In the genomic region with DNA sequence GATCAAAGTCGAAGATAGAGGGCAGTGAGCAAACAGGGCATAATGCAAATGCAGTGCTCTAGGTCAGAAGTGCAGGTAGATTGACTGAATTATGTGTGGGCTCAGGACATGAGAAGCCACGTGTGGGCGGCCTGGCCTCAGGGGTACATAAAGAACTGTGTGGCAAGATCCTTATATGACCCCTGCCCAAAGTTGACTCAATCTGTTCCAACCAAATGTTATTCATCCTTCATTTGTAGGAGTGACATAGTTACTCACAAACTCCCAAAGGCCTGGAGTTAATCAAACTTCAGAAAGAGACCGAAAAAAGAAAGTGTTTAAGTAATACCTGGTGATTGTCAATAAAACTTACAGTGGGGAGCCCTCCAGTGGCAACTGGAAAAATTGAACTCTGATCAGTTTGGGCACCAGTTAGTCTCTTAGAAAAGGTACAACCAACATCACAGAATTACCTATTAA, we compare ENCODE assay signal across 10 cellular contexts.
DNase-seq lines count a peak whose midpoint lies in the region; ATAC-seq, FAIRE-seq and TF ChIP-seq lines count a peak whose summit lies in the region.
"Had no signal": no experiment of that assay in that cellular context is flagged by ENCODE, and none has a peak within 500 bp of the region (broad histone marks: within the 10 kb centered on the region; RNA-seq: fewer than 3 reads in every experiment).

No MANE protein-coding gene starts in this region.

- intact Hi-C loops in kidney (cut with DNase I) (no loop called here), sigmoid colon (cut with DNase I) (no loop called here)

- WGBS in sigmoid colon, 2 donors, result 74 to 80% methylated on average over 4 of the region's 4 CpGs

- H3K4me3 ChIP-seq in HEK293 (ENCODE audit: low read depth, low read length) (no peak overlapping the region), WERI-Rb-1 (ENCODE audit: low read depth, low read length) (no peak overlapping the region), kidney (ENCODE audit: low read length in 2 of 2) (no peak overlapping the region), sigmoid colon (no peak overlapping the region)
- H3K4me3 ChIP-seq: mucosa of descending colon, SK-N-MC had no signal

- TF ChIP-seq CTCF in HEK293 (tag by site-specific recombination; IDR thresholded peaks at IDR 0.05) (no peak), WERI-Rb-1 (IDR thresholded peaks at IDR 0.05; ENCODE audit: low read depth, low read length) (peak; percentile 41), kidney (IDR thresholded peaks at IDR 0.05; ENCODE audit: borderline replicate concordance, extremely low read depth, insufficient read depth) (peak; percentile 22), sigmoid colon (IDR thresholded peaks at IDR 0.05) (peak in 2 of 4 experiments; percentile 6 to 32)

- H3K4me1 ChIP-seq in HEK293 (ENCODE audit: control insufficient read depth, insufficient read depth, low read length) (no peaks in the 10 kb centered on the region), kidney (ENCODE audit: control insufficient read depth in 1 of 2, insufficient read depth in 1 of 2, low read depth in 1 of 2, low read length in 2 of 2) (peaks cover 0 to 2% of the 10 kb centered on the region in 2 donors), sigmoid colon (no peaks in the 10 kb centered on the region)

- no peaks in the 10 kb centered on the region for H3K9me3 ChIP-seq in HEK293 (ENCODE audit: control insufficient read depth, insufficient read depth, low read depth, low read length)
- H3K9me3 ChIP-seq in WERI-Rb-1 (ENCODE audit: severe bottlenecking), result no peaks in the 10 kb centered on the region
- no peaks in the 10 kb centered on the region for H3K9me3 ChIP-seq in kidney (ENCODE audit: control insufficient read depth in 1 of 2, low read length in 2 of 2)
- no peaks in the 10 kb centered on the region for H3K9me3 ChIP-seq in sigmoid colon
- H3K9me3 ChIP-seq: mucosa of descending colon had no signal

- H3K36me3 ChIP-seq in HEK293 (ENCODE audit: control insufficient read depth in 2 of 2, insufficient read depth in 1 of 2, low read length in 2 of 2) (no peaks in the 10 kb centered on the region), WERI-Rb-1 (no peaks in the 10 kb centered on the region), kidney (ENCODE audit: control insufficient read depth in 1 of 2, insufficient read depth in 2 of 2, low read length in 2 of 2) (no peaks in the 10 kb centered on the region), sigmoid colon (no peaks in the 10 kb centered on the region)

- FAIRE-seq in kidney (lab: Jason Lieb, UNC) (no peak), RCC 7860 (lab: Jason Lieb, UNC) (no peak)

- POLR2A ChIA-PET in HEK293 (lab: Yijun Ruan, JAX), result no interaction called here

- DNase-seq in EH (ENCODE audit: low read depth) (peak; percentile 49), WERI-Rb-1 (peak; percentile 11), kidney (no peak), RCC 7860 (ENCODE audit: low spot score) (no peak), sigmoid colon (no peak)

- no peak for ATAC-seq in GM21717 (IDR thresholded peaks at IDR 0.05; ENCODE audit: unreplicated experiment)
- no peak for ATAC-seq in esophagus mucosa
- ATAC-seq: mucosa of descending colon had no signal

- no peak for TF ChIP-seq EP300 in sigmoid colon (IDR thresholded peaks at IDR 0.05)

- TF ChIP-seq POLR2A in sigmoid colon (IDR thresholded peaks at IDR 0.05), result no peak

- H3K9ac ChIP-seq in kidney (ENCODE audit: low read length in 2 of 2), result no peak overlapping the region

- CTCF ChIA-PET in HEK293 (lab: Yijun Ruan, JAX), result interaction anchor here (0.7 to 1.4 kb wide), 6 partner anchors 9 to 1266 kb away, joined by 3 to 6 read pairs (median 3); no protein-coding TSS in a partner anchor

- H3K27ac ChIP-seq in HEK293 (ENCODE audit: extremely low read depth, low read depth, low read length) (no peak overlapping the region), WERI-Rb-1 (no peak overlapping the region), kidney (ENCODE audit: low read depth in 2 of 2, low read length in 2 of 2) (no peak overlapping the region), sigmoid colon (no peak overlapping the region)
- H3K27ac ChIP-seq: SK-N-MC had no signal

- H3K27me3 ChIP-seq in WERI-Rb-1 (ENCODE audit: insufficient read depth, low read depth, severe bottlenecking), result no peaks in the 10 kb centered on the region
- H3K27me3 ChIP-seq in sigmoid colon, result no peaks in the 10 kb centered on the region

TF ChIP-seq in HEK293, 187 proteins besides CTCF, POLR2A, EP300 and RAD21 (continues in another document):
- no peak for TF ChIP-seq ZNF843 (tag by site-specific recombination; IDR thresholded peaks at IDR 0.05)
- TF ChIP-seq GLIS1 (tag by site-specific recombination; IDR thresholded peaks at IDR 0.05), result no peak
- TF ChIP-seq, protein P1, sequence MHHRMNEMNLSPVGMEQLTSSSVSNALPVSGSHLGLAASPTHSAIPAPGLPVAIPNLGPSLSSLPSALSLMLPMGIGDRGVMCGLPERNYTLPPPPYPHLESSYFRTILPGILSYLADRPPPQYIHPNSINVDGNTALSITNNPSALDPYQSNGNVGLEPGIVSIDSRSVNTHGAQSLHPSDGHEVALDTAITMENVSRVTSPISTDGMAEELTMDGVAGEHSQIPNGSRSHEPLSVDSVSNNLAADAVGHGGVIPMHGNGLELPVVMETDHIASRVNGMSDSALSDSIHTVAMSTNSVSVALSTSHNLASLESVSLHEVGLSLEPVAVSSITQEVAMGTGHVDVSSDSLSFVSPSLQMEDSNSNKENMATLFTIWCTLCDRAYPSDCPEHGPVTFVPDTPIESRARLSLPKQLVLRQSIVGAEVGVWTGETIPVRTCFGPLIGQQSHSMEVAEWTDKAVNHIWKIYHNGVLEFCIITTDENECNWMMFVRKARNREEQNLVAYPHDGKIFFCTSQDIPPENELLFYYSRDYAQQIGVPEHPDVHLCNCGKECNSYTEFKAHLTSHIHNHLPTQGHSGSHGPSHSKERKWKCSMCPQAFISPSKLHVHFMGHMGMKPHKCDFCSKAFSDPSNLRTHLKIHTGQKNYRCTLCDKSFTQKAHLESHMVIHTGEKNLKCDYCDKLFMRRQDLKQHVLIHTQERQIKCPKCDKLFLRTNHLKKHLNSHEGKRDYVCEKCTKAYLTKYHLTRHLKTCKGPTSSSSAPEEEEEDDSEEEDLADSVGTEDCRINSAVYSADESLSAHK (tag by site-specific recombination; IDR thresholded peaks at IDR 0.05), result no peak
- no peak for TF ChIP-seq ZNF426 (tag by site-specific recombination; IDR thresholded peaks at IDR 0.05)
- no peak for TF ChIP-seq ZNF248 (tag by site-specific recombination; IDR thresholded peaks at IDR 0.05)
- TF ChIP-seq SP2 (tag by site-specific recombination; IDR thresholded peaks at IDR 0.05), result no peak
- TF ChIP-seq, protein P2, sequence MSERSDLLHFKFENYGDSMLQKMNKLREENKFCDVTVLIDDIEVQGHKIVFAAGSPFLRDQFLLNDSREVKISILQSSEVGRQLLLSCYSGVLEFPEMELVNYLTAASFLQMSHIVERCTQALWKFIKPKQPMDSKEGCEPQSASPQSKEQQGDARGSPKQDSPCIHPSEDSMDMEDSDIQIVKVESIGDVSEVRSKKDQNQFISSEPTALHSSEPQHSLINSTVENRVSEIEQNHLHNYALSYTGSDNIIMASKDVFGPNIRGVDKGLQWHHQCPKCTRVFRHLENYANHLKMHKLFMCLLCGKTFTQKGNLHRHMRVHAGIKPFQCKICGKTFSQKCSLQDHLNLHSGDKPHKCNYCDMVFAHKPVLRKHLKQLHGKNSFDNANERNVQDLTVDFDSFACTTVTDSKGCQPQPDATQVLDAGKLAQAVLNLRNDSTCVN (tag by site-specific recombination; optimal IDR thresholded peaks at IDR 0.05), result no peak
- no peak for TF ChIP-seq KLF1 (tag by site-specific recombination; IDR thresholded peaks at IDR 0.05)
- TF ChIP-seq ZNF776 (tag by site-specific recombination; IDR thresholded peaks at IDR 0.05; ENCODE audit: borderline replicate concordance), result no peak
- TF ChIP-seq EGR2 (tag by site-specific recombination; IDR thresholded peaks at IDR 0.05; ENCODE audit: low read depth), result peak; percentile 60
- no peak for TF ChIP-seq KLF7 (tag by site-specific recombination; IDR thresholded peaks at IDR 0.05; ENCODE audit: borderline replicate concordance)
- TF ChIP-seq ZNF596 (tag by site-specific recombination; IDR thresholded peaks at IDR 0.05), result no peak
- peak; percentile 28; the same call in 1 of the 2 replicates for TF ChIP-seq ZNF654 (tag by site-specific recombination; IDR thresholded peaks at IDR 0.05; ENCODE audit: low read depth)
- TF ChIP-seq ZNF112 (tag by site-specific recombination; IDR thresholded peaks at IDR 0.05), result no peak
- TF ChIP-seq ZFHX2 (tag by site-specific recombination; conservative IDR thresholded peaks at IDR 0.05), result 0 out of 2 replicates have a peak, but pooled peaks have one; percentile 18
- TF ChIP-seq, protein P3, sequence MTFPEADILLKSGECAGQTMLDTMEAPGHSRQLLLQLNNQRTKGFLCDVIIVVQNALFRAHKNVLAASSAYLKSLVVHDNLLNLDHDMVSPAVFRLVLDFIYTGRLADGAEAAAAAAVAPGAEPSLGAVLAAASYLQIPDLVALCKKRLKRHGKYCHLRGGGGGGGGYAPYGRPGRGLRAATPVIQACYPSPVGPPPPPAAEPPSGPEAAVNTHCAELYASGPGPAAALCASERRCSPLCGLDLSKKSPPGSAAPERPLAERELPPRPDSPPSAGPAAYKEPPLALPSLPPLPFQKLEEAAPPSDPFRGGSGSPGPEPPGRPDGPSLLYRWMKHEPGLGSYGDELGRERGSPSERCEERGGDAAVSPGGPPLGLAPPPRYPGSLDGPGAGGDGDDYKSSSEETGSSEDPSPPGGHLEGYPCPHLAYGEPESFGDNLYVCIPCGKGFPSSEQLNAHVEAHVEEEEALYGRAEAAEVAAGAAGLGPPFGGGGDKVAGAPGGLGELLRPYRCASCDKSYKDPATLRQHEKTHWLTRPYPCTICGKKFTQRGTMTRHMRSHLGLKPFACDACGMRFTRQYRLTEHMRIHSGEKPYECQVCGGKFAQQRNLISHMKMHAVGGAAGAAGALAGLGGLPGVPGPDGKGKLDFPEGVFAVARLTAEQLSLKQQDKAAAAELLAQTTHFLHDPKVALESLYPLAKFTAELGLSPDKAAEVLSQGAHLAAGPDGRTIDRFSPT (tag by site-specific recombination; IDR thresholded peaks at IDR 0.05), result no peak

Comparison
In these comparisons a context has a peak if more than half of its experiments do, and no peak if none do; other contexts are left out.
1. DNase-seq: peak in EH (single experiment) and WERI-Rb-1 (single experiment); none in kidney (single experiment), RCC 7860 (single experiment) and sigmoid colon (single experiment).